ENCODE assay signal across 8 cellular contexts in genomic region chr11:95230054-95231034, GRCh38. TPM values are rescaled to one million over a fixed set of nuclear protein-coding genes. Genes with fewer than 3 reads are reported as not detected.
DNase-seq lines count a peak whose midpoint lies in the region; ATAC-seq, FAIRE-seq and TF ChIP-seq lines count a peak whose summit lies in the region.

No MANE protein-coding gene starts in this region.

- no peak for FAIRE-seq in H54 (lab: Jason Lieb, UNC)

- H3K36me3 Mint-ChIP-seq in chondrocyte (ENCODE audit: low read depth) = peaks cover 3% of the 10 kb centered on the region

- H3K4me2 ChIP-seq in BLaER1 treated with 17β-estradiol and CSF1 and Interleukin-3, amounts not matched to agents 10 nM and 100 nM = peak overlapping the region; percentile 86 to 97 (median 94)

- H3K27ac Mint-ChIP-seq in chondrocyte (ENCODE audit: unreplicated experiment) = peak overlapping the region; percentile 96

- no peaks in the 10 kb centered on the region for H3K9me3 Mint-ChIP-seq in chondrocyte (ENCODE audit: low read depth)

- ATAC-seq in GM19452 (IDR thresholded peaks at IDR 0.05; ENCODE audit: unreplicated experiment) (peak; percentile 8), HG03520 (IDR thresholded peaks at IDR 0.05; ENCODE audit: unreplicated experiment) (peak; percentile 3), left colon (peak; percentile 18)

- peaks cover 12 to 37% (median 24%) of the 10 kb centered on the region in 10 experiments for H3K4me1 ChIP-seq in BLaER1 treated with 17β-estradiol and CSF1 and Interleukin-3, amounts not matched to agents 10 nM and 100 nM

- H4K20me1 ChIP-seq in BLaER1 treated with 17β-estradiol and CSF1 and Interleukin-3, amounts not matched to agents 10 nM and 100 nM = peaks cover 0 to 24% (median 0%) of the 10 kb centered on the region in 11 experiments; a peak in 7 of 22 replicates

- peak overlapping the region in 10 of 11 experiments; percentile 39 to 82 (median 74); a peak in 19 of 22 replicates for H3K27ac ChIP-seq in BLaER1 treated with 17β-estradiol and CSF1 and Interleukin-3, amounts not matched to agents 10 nM and 100 nM

- no peak for TF ChIP-seq CTCF in chondrocyte (IDR thresholded peaks at IDR 0.05)

- H3K27me3 ChIP-seq in BLaER1 treated with 17β-estradiol and CSF1 and Interleukin-3, amounts not matched to agents 10 nM and 100 nM = peaks cover 16 to 60% (median 44%) of the 10 kb centered on the region in 11 experiments

- H3K4me3 ChIP-seq in BLaER1 treated with 17β-estradiol and CSF1 and Interleukin-3, amounts not matched to agents 10 nM and 100 nM = peak overlapping the region; percentile 81 to 97 (median 91)

- H3K9ac ChIP-seq in BLaER1 treated with 17β-estradiol and CSF1 and Interleukin-3, amounts not matched to agents 10 nM and 100 nM = peak overlapping the region; percentile 77 to 88 (median 83)

- H3K36me3 ChIP-seq in BLaER1 treated with 17β-estradiol and CSF1 and Interleukin-3, amounts not matched to agents 10 nM and 100 nM = 0 out of 22 replicates have a peak, but pooled peaks cover 0 to 2% (median 0%) of the 10 kb centered on the region in 11 experiments

- H3K4me1 Mint-ChIP-seq in chondrocyte (ENCODE audit: low read depth) = peaks cover 40% of the 10 kb centered on the region

- no peaks in the 10 kb centered on the region for H3K27me3 Mint-ChIP-seq in chondrocyte (ENCODE audit: low read depth)

- intact Hi-C loops in left colon (cut with DNase I, micrococcal nuclease) = loop anchor here in 1 of 2 donors (5.0 kb wide), 1 partner anchor 107 kb away; no protein-coding TSS in a partner anchor

- peaks cover 0 to 5% (median 3%) of the 10 kb centered on the region in 11 experiments; a peak in 17 of 22 replicates for H3K9me3 ChIP-seq in BLaER1 treated with 17β-estradiol and CSF1 and Interleukin-3, amounts not matched to agents 10 nM and 100 nM (replicated peaks in 1 of 11)

- no peak for TF ChIP-seq POLR2A in H54 (IDR thresholded peaks at IDR 0.05; ENCODE audit: low read depth, low read length)

- no peak overlapping the region for H3K4me3 Mint-ChIP-seq in chondrocyte (ENCODE audit: unreplicated experiment)

- DNase-seq in T-helper 9 cell (peak; percentile 9), chondrocyte (ENCODE audit: low spot score) (peak; percentile 81), left colon (peak in 1 of 2 donors; percentile 40), H54 (ENCODE audit: insufficient read length, low spot score) (no peak)
- peak; percentile 12 for DNase-seq in stimulated activated CD8-positive, alpha-beta memory T cell treated with anti-CD3 and anti-CD28 coated beads, Interleukin-12 subunit alpha, Interleukin-12 subunit beta, amount 100 ng/mL, for 4 hours (ENCODE audit: low read depth)

RNA-seq across cellular contexts. Expression of gene SESN3, which starts 0.7 kb away (rescaled TPM):
- total RNA-seq in chondrocyte (104 to 238 TPM (median 104 TPM) in 3 replicates), left colon (10 to 100 TPM in 1 of 2 donors, 1 to 10 TPM in 1; 9.2 to 15.7 TPM)
